In genomic region chr20:56922497-56922896, GRCh38 we compare ENCODE assay signal across 16 cellular contexts.
DNase-seq lines count a peak whose midpoint lies in the region; ATAC-seq and TF ChIP-seq lines count a peak whose summit lies in the region.
"Had no signal": no experiment of that assay in that cellular context is flagged by ENCODE, and none has a peak within 500 bp of the region (broad histone marks: within the 10 kb centered on the region; RNA-seq: fewer than 3 reads in every experiment).

No MANE protein-coding gene starts in this region.

- H3K36me3 ChIP-seq in mammary epithelial cell (ENCODE audit: insufficient read depth, low read length): no peaks in the 10 kb centered on the region
- no peaks in the 10 kb centered on the region for H3K36me3 ChIP-seq in mesenchymal stem cell (ENCODE audit: control insufficient read depth in 1 of 2, insufficient read depth in 2 of 2, low read depth in 1 of 2, low read length in 2 of 2)
- H3K36me3 ChIP-seq: BLaER1 had no signal

- H3K79me2 ChIP-seq in mammary epithelial cell (ENCODE audit: insufficient read depth, low read length): no peaks in the 10 kb centered on the region

- no peak overlapping the region for H3K9ac ChIP-seq in mammary epithelial cell (ENCODE audit: insufficient read depth, low read length)
- no peak overlapping the region for H3K9ac ChIP-seq in mesenchymal stem cell (ENCODE audit: low read length)
- H3K9ac ChIP-seq: BLaER1, GM23248 had no signal

- no peak overlapping the region for H2AK5ac ChIP-seq in mesenchymal stem cell (ENCODE audit: low read length, severe bottlenecking)

- no peak overlapping the region for H3K23ac ChIP-seq in mesenchymal stem cell (ENCODE audit: low read length in 2 of 2)

- no peak for ATAC-seq in HG03469 (IDR thresholded peaks at IDR 0.05; ENCODE audit: unreplicated experiment)
- no peak for ATAC-seq in GM18873 (IDR thresholded peaks at IDR 0.05; ENCODE audit: low FRiP score, unreplicated experiment)
- ATAC-seq: CD8-positive, alpha-beta T cell; GM12878 had no signal

- H3K18ac ChIP-seq in mesenchymal stem cell (ENCODE audit: low read depth in 1 of 2, low read length in 2 of 2): no peak overlapping the region

- no peak overlapping the region for H2BK5ac ChIP-seq in mesenchymal stem cell (ENCODE audit: low read depth, low read length, poor library complexity, severe bottlenecking)

- no peaks in the 10 kb centered on the region for H3K79me1 ChIP-seq in mesenchymal stem cell (replicated peaks; ENCODE audit: low read length, poor library complexity, severe bottlenecking)

- H3K4me3 ChIP-seq in mammary epithelial cell (replicated peaks in 1 of 3; ENCODE audit: insufficient read depth in 1 of 3, low read depth in 2 of 3, low read length in 3 of 3) (no peak overlapping the region), mesenchymal stem cell (ENCODE audit: insufficient read depth in 1 of 2, low read depth in 1 of 2, low read length in 2 of 2) (no peak overlapping the region)
- H3K4me3 ChIP-seq: BLaER1, GM12878, GM23248 had no signal

- H3K9me3 ChIP-seq in mammary epithelial cell (replicated peaks; ENCODE audit: insufficient read depth, low read length) (no peaks in the 10 kb centered on the region), mesenchymal stem cell (ENCODE audit: control insufficient read depth, low read length) (no peaks in the 10 kb centered on the region)

- H3K27me3 ChIP-seq in mammary epithelial cell (ENCODE audit: insufficient read depth, low read length): peaks cover 17% of the 10 kb centered on the region
- peaks cover 64 to 77% of the 10 kb centered on the region in 2 experiments for H3K27me3 ChIP-seq in mesenchymal stem cell (ENCODE audit: control insufficient read depth in 1 of 2, insufficient read depth in 1 of 2, low read length in 2 of 2)

- H3K4me1 ChIP-seq in mammary epithelial cell (ENCODE audit: insufficient read depth, low read length) (peaks cover 9% of the 10 kb centered on the region), mesenchymal stem cell (ENCODE audit: control insufficient read depth, insufficient read depth, low read depth, low read length) (peaks cover 12% of the 10 kb centered on the region)

- no TSS peak for BruUV-seq in mammary epithelial cell (replicated peaks; lab: Mats Ljungman, UMichigan)

- H4K20me1 ChIP-seq in mammary epithelial cell (ENCODE audit: insufficient read depth, low read length): no peaks in the 10 kb centered on the region
- H4K20me1 ChIP-seq: BLaER1 had no signal

- no peak overlapping the region for H2BK12ac ChIP-seq in mesenchymal stem cell (ENCODE audit: low read length in 2 of 2)

- no peak overlapping the region for H2AFZ ChIP-seq in mammary epithelial cell (ENCODE audit: low read depth, low read length)
- no peak overlapping the region for H2AFZ ChIP-seq in mesenchymal stem cell (ENCODE audit: low read depth, low read length)
- H2AFZ ChIP-seq: GM23248 had no signal

- H3K4me2 ChIP-seq in mammary epithelial cell (ENCODE audit: insufficient read depth, low read depth, low read length): no peak overlapping the region
- no peak overlapping the region for H3K4me2 ChIP-seq in mesenchymal stem cell (ENCODE audit: low read length, poor library complexity, severe bottlenecking)
- H3K4me2 ChIP-seq: BLaER1 had no signal

- no peak overlapping the region for H3K14ac ChIP-seq in mesenchymal stem cell (ENCODE audit: low read length in 2 of 2)

- no peak overlapping the region for H2BK120ac ChIP-seq in mesenchymal stem cell (ENCODE audit: low read depth, low read length)

- H4K8ac ChIP-seq in mesenchymal stem cell (ENCODE audit: low read length): no peak overlapping the region

- no peak for TF ChIP-seq CTCF in mammary epithelial cell (conservative IDR thresholded peaks at IDR 0.05 in 1 of 2, IDR thresholded peaks at IDR 0.05 in 1 of 2; ENCODE audit: extremely low read depth in 1 of 2, insufficient read depth in 1 of 2, low read depth in 1 of 2, low read length in 2 of 2)

- 95% methylated on average over 6 of the region's 9 CpGs for WGBS in mammary epithelial cell (ENCODE audit: low coverage, missing lambda C conversion rate)
- WGBS in mesenchymal stem cell: 85% methylated on average over 9 of the region's 9 CpGs

- H3K27ac ChIP-seq in mammary epithelial cell (ENCODE audit: insufficient read depth, low read depth, low read length) (no peak overlapping the region), mesenchymal stem cell (ENCODE audit: low read length, poor library complexity, severe bottlenecking) (no peak overlapping the region)
- H3K27ac ChIP-seq: BLaER1, GM23248 had no signal

- CTCF ChIA-PET in mammary epithelial cell (lab: Charles Lee; ENCODE audit: low non-redundant PET): no interaction called here

- no peak overlapping the region for H3K4ac ChIP-seq in mesenchymal stem cell (ENCODE audit: low read depth in 1 of 2, low read length in 2 of 2)

- dilution Hi-C loops in mammary epithelial cell (cut with HindIII; ENCODE audit: low sequenced_read_pairs): no loop called here

- intact Hi-C loops in mammary epithelial cell (cut with micrococcal nuclease): no loop called here

- DNase-seq in T47D (ENCODE audit: low read depth in 1 of 2, low spot score in 1 of 2) (peak; percentile 43 to 96), mammary epithelial cell (no peak), NCI-H526 treated with DMSO at 0.1 percent for 48 hours (lab: John Stamatoyannopoulos, UW) (peak; percentile 62), mesenchymal stem cell (peak; percentile 18), UCSD-AML1 (lab: John Stamatoyannopoulos, UW; ENCODE audit: unreplicated experiment) (no peak)
- DNase-seq: 8988T; Calu3; CD8-positive, alpha-beta T cell; DND-41; EL; GM23248; HCEC 1CT had no signal

- no peak overlapping the region for H4K91ac ChIP-seq in mesenchymal stem cell (ENCODE audit: low read length)

- H2BK15ac ChIP-seq in mesenchymal stem cell (ENCODE audit: low read depth, poor library complexity, severe bottlenecking): no peak overlapping the region

- in situ Hi-C loops in T47D (cut with HindIII; ENCODE audit: low pct_unique_long_range_greater_than_20kb, low sequenced_read_pairs): no loop called here
- in situ Hi-C loops in mammary epithelial cell (cut with MboI; ENCODE audit: low sequenced_read_pairs in 2 of 2): no loop called here

Comparison
In these comparisons a context has a peak if more than half of its experiments do, and no peak if none do; other contexts are left out.
1. DNase-seq: peak in T47D (2 of 2), NCI-H526 treated with DMSO at 0.1 percent for 48 hours (single experiment) and mesenchymal stem cell (single experiment); none in mammary epithelial cell (single experiment) and UCSD-AML1 (single experiment).